ENCODE assay signal across 15 cellular contexts in the genomic region with DNA sequence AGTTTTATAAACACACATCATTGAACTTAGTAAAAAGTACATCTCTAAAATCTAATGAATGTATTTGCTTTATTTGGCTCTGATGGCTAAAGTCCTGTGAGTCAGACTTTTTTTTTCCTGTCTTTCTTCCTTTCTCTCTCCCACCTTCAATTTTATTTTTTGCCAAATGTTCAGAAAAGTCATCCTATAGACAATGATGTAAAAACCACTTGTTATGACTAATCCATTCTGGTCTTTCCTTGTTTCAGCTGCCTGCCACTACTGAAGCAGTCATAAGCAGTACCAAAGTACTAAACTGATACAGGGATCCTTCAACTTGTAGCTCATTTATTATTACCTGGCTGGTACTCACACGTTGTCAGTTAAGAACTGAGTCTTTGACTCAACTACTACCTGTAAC. TPM values are rescaled to one million over a fixed set of nuclear protein-coding genes. Genes with fewer than 3 reads are reported as not detected.
DNase-seq lines count a peak whose midpoint lies in the region; ATAC-seq and TF ChIP-seq lines count a peak whose summit lies in the region.
"Had no signal": no experiment of that assay in that cellular context is flagged by ENCODE, and none has a peak within 500 bp of the region (broad histone marks: within the 10 kb centered on the region; RNA-seq: fewer than 3 reads in every experiment).

No MANE protein-coding gene starts in this region.

- TF ChIP-seq POLR2A in esophagus squamous epithelium (IDR thresholded peaks at IDR 0.05) (no peak), spleen (IDR thresholded peaks at IDR 0.05) (no peak)

- H3K36me3 ChIP-seq in RWPE2 (ENCODE audit: low read depth) (no peaks in the 10 kb centered on the region), skeletal muscle satellite cell (ENCODE audit: insufficient read depth, low read length) (no peaks in the 10 kb centered on the region), esophagus squamous epithelium (peaks cover 0 to 32% (median 0%) of the 10 kb centered on the region in 3 donors), spleen (peaks cover 0 to 6% (median 0%) of the 10 kb centered on the region in 6 donors)
- H3K36me3 ChIP-seq: thoracic aorta had no signal

- H3K4me1 ChIP-seq in RWPE2 (ENCODE audit: insufficient read depth, poor library complexity, severe bottlenecking) = no peaks in the 10 kb centered on the region
- peaks cover 18% of the 10 kb centered on the region for H3K4me1 ChIP-seq in skeletal muscle satellite cell (ENCODE audit: control insufficient read depth, insufficient read depth, low read length)
- H3K4me1 ChIP-seq in esophagus squamous epithelium = no peaks in the 10 kb centered on the region
- no peaks in the 10 kb centered on the region for H3K4me1 ChIP-seq in spleen
- H3K4me1 ChIP-seq: heart right ventricle had no signal

- ATAC-seq in RWPE2 (ENCODE audit: low read depth) (peak; percentile 23; the same call in 1 of the 3 replicates), Right ventricle myocardium inferior (no peak)
- ATAC-seq: heart right ventricle, left cardiac atrium, mucosa of descending colon, right cardiac atrium had no signal

- 53 to 59% methylated on average over 1 of the region's 1 CpG for WGBS in esophagus squamous epithelium, 2 donors
- 87 to 95% (median 89%) methylated on average over 1 of the region's 1 CpG for WGBS in spleen, 5 donors

- DNase-seq in HCEC 1CT (peak; percentile 40), RWPE2 (ENCODE audit: low spot score) (no peak), fibroblast of mammary gland (ENCODE audit: low read depth) (peak; percentile 75), esophagus squamous epithelium (lab: John Stamatoyannopoulos, UW) (no peak), spleen (no peak), Right ventricle myocardium inferior (ENCODE audit: missing footprints) (no peak)
- DNase-seq: activated T-cell treated with anti-CD3 and anti-CD28 coated beads, Interleukin-2, amount 50 U/mL, for 24 hours; heart right ventricle; left cardiac atrium; mucosa of descending colon; right cardiac atrium; stimulated activated CD4-positive, alpha-beta T cell treated with anti-CD3 and anti-CD28 coated beads, Interleukin-2, amount 100 ng/mL, for 24 hours had no signal

- peak overlapping the region; percentile 7 for H3K4me2 ChIP-seq in skeletal muscle satellite cell (ENCODE audit: low read length)

- intact Hi-C loops in esophagus squamous epithelium (cut with DNase I) = no loop called here
- intact Hi-C loops in spleen (cut with DNase I; ENCODE audit: low total_unique reads) = no loop called here
- intact Hi-C loops in Right ventricle myocardium inferior (cut with DNase I) = no loop called here

- no peaks in the 10 kb centered on the region for H3K27me3 ChIP-seq in RWPE2 (ENCODE audit: insufficient read depth, poor library complexity, severe bottlenecking)
- H3K27me3 ChIP-seq in skeletal muscle satellite cell (ENCODE audit: control insufficient read depth, insufficient read depth, low read length) = no peaks in the 10 kb centered on the region
- H3K27me3 ChIP-seq in esophagus squamous epithelium = no peaks in the 10 kb centered on the region
- H3K27me3 ChIP-seq in spleen (replicated peaks in 1 of 7) = no peaks in the 10 kb centered on the region
- H3K27me3 ChIP-seq: heart right ventricle had no signal

- H3K27ac ChIP-seq in RWPE2 (ENCODE audit: poor library complexity, severe bottlenecking) (no peak overlapping the region), esophagus squamous epithelium (no peak overlapping the region), spleen (no peak overlapping the region)
- H3K27ac ChIP-seq: C4-2B, heart right ventricle, thoracic aorta had no signal

- TF ChIP-seq CTCF in RWPE2 (IDR thresholded peaks at IDR 0.05; ENCODE audit: poor library complexity, severe bottlenecking) (no peak), fibroblast of mammary gland (conservative IDR thresholded peaks at IDR 0.05; ENCODE audit: control insufficient read depth, insufficient read depth, low read depth, low read length) (no peak), esophagus squamous epithelium (IDR thresholded peaks at IDR 0.05) (no peak), spleen (IDR thresholded peaks at IDR 0.05 in 8 of 11, conservative IDR thresholded peaks at IDR 0.05 in 3 of 11) (no peak)

- H3K9me3 ChIP-seq in RWPE2 (ENCODE audit: severe bottlenecking) (no peaks in the 10 kb centered on the region), skeletal muscle satellite cell (replicated peaks; ENCODE audit: low read length) (no peaks in the 10 kb centered on the region), esophagus squamous epithelium (no peaks in the 10 kb centered on the region), spleen (peaks cover 0 to 9% (median 0%) of the 10 kb centered on the region in 8 donors)
- H3K9me3 ChIP-seq: mucosa of descending colon, thoracic aorta had no signal

- H3K9ac ChIP-seq in skeletal muscle satellite cell (ENCODE audit: low read depth, low read length) = no peak overlapping the region

- H3K4me3 ChIP-seq in RWPE2 (ENCODE audit: severe bottlenecking) (no peak overlapping the region), fibroblast of mammary gland (ENCODE audit: control insufficient read depth, low read depth, low read length) (no peak overlapping the region), skeletal muscle satellite cell (ENCODE audit: low read length) (no peak overlapping the region), esophagus squamous epithelium (no peak overlapping the region), spleen (no peak overlapping the region)
- H3K4me3 ChIP-seq: heart right ventricle, mucosa of descending colon, thoracic aorta had no signal

RNA-seq across cellular contexts. Expression of a gene that starts 23.9 kb away (rescaled TPM):
- 5.8 and 6.6 TPM in 2 replicates for total RNA-seq in skeletal muscle satellite cell (2012; rRNA removed)
- total RNA-seq in esophagus squamous epithelium = 10 to 100 TPM in 1 of 4 donors, 1 to 10 TPM in 3; 5.0 to 12.8 (median 6.8) TPM
- 10 to 100 TPM in 3 of 7 donors, 1 to 10 TPM in 4; 7.0 to 11.1 (median 7.6) TPM for total RNA-seq in spleen
- polyA plus RNA-seq in spleen = 1 to 10 TPM; 3.3 to 3.8 (median 3.6) TPM
- 2.5 TPM for total RNA-seq in Right ventricle myocardium inferior

Comparison
In these comparisons a context has a peak if more than half of its experiments do, and no peak if none do; other contexts are left out.
1. DNase-seq: peak in HCEC 1CT (single experiment) and fibroblast of mammary gland (single experiment); none in RWPE2 (single experiment), esophagus squamous epithelium (single experiment), spleen (single experiment) and Right ventricle myocardium inferior (single experiment).